10 cellular contexts compared by ENCODE assay signal in the genomic region with DNA sequence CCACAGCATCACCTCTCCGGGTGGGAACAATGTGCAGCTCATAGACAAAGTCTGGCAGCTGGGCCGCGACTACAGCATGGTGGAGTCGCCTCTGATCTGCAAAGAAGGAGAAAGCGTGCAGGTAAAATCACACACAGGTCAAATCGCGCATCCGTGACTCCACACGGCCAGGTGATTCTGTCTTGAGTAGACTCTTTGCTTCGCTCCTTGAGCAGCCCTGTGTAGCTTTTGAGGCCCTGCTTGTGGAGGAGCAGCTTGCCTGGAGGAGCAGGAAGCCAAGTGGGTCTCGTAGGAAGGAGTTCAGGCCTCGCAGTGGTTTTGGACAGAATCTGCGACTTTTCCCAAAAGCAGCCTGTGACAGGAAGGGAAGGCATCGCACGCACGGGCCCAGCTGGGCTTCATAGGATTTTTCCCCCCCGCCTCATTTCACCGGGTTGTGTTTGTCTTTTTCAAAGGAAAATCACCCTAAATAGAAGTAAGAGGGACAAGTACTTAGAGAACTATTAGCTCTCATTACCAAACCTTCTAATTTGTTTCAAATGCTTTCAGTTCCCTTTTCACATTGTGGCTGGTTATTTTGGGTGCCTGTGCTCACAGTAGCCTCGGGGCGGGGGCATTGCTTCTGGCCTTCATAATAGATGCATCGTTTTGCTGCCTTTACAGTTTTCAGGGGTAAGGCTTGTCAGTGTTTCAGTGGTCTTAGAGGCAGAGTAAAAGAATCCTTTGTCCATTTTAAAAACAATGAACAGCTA.
DNase-seq lines count a peak whose midpoint lies in the region; ATAC-seq and TF ChIP-seq lines count a peak whose summit lies in the region.
"Had no signal": no experiment of that assay in that cellular context is flagged by ENCODE, and none has a peak within 500 bp of the region (broad histone marks: within the 10 kb centered on the region; RNA-seq: fewer than 3 reads in every experiment).

No MANE protein-coding gene starts in this region.

- peak overlapping the region in 4 of 10 experiments; percentile 7 to 33 (median 22); a peak in 6 of 20 replicates for H3K4me3 ChIP-seq in BLaER1 treated with 17β-estradiol and CSF1 and Interleukin-3, amounts not matched to agents 10 nM and 100 nM

- H3K4me2 ChIP-seq in BLaER1 treated with 17β-estradiol and CSF1 and Interleukin-3, amounts not matched to agents 10 nM and 100 nM = peak overlapping the region; percentile 80 to 94 (median 88)

- peaks cover 34% of the 10 kb centered on the region for H3K4me1 Mint-ChIP-seq in endothelial cell (ENCODE audit: unreplicated experiment)

- peak overlapping the region; percentile 32 for H3K27ac Mint-ChIP-seq in endothelial cell (ENCODE audit: unreplicated experiment)

- no peaks in the 10 kb centered on the region for H3K9me3 ChIP-seq in BLaER1 treated with 17β-estradiol and CSF1 and Interleukin-3, amounts not matched to agents 10 nM and 100 nM (replicated peaks in 1 of 11)

- no peaks in the 10 kb centered on the region for H3K9me3 Mint-ChIP-seq in endothelial cell (ENCODE audit: unreplicated experiment)

- H3K4me3 Mint-ChIP-seq in endothelial cell (ENCODE audit: unreplicated experiment) = peak overlapping the region; percentile 59

- peak overlapping the region; percentile 45 to 71 (median 62); a peak in 21 of 22 replicates for H3K9ac ChIP-seq in BLaER1 treated with 17β-estradiol and CSF1 and Interleukin-3, amounts not matched to agents 10 nM and 100 nM

- no peak for TF ChIP-seq CTCF in endothelial cell (IDR thresholded peaks at IDR 0.05; ENCODE audit: unreplicated experiment)

- H3K36me3 Mint-ChIP-seq in endothelial cell (ENCODE audit: low read depth, unreplicated experiment) = peaks cover 76% of the 10 kb centered on the region

- peaks cover 8 to 96% (median 39%) of the 10 kb centered on the region in 11 experiments; a peak in 18 of 22 replicates for H4K20me1 ChIP-seq in BLaER1 treated with 17β-estradiol and CSF1 and Interleukin-3, amounts not matched to agents 10 nM and 100 nM

- ATAC-seq in GM19463 (IDR thresholded peaks at IDR 0.05; ENCODE audit: unreplicated experiment) = peak; percentile 68
- ATAC-seq in HG03460 (IDR thresholded peaks at IDR 0.05; ENCODE audit: unreplicated experiment) = peak; percentile 71
- ATAC-seq in HG02884 (IDR thresholded peaks at IDR 0.05; ENCODE audit: unreplicated experiment) = no peak

- 0 out of 22 replicates have a peak, but pooled peaks cover 0 to 3% (median 0%) of the 10 kb centered on the region in 11 experiments for H3K27me3 ChIP-seq in BLaER1 treated with 17β-estradiol and CSF1 and Interleukin-3, amounts not matched to agents 10 nM and 100 nM

- H3K27me3 Mint-ChIP-seq in endothelial cell (ENCODE audit: unreplicated experiment) = peaks cover 19% of the 10 kb centered on the region

- H3K36me3 ChIP-seq in BLaER1 treated with 17β-estradiol and CSF1 and Interleukin-3, amounts not matched to agents 10 nM and 100 nM = peaks cover 66 to 97% (median 84%) of the 10 kb centered on the region in 11 experiments

- H3K4me1 ChIP-seq in BLaER1 treated with 17β-estradiol and CSF1 and Interleukin-3, amounts not matched to agents 10 nM and 100 nM = peaks cover 44 to 69% (median 53%) of the 10 kb centered on the region in 10 experiments

- DNase-seq in endothelial cell (ENCODE audit: low spot score) = no peak
- DNase-seq in retina = no peak
- DNase-seq in stimulated activated CD4-positive, alpha-beta T cell treated with anti-CD3 and anti-CD28 coated beads, Interleukin-2, amount 100 ng/mL, for 24 hours = no peak
- DNase-seq in activated CD4-positive, alpha-beta T cell treated with anti-CD3 and anti-CD28 coated beads, Interleukin-2, amount 50 U/mL, for 4 hours = no peak
- DNase-seq: AML-193 had no signal

- peak overlapping the region; percentile 38 to 80 (median 73); a peak in 21 of 22 replicates for H3K27ac ChIP-seq in BLaER1 treated with 17β-estradiol and CSF1 and Interleukin-3, amounts not matched to agents 10 nM and 100 nM
- H3K27ac ChIP-seq: epithelial cell of prostate had no signal
